Comparison of ENCODE assay signal across 1 cellular context in the genomic region with DNA sequence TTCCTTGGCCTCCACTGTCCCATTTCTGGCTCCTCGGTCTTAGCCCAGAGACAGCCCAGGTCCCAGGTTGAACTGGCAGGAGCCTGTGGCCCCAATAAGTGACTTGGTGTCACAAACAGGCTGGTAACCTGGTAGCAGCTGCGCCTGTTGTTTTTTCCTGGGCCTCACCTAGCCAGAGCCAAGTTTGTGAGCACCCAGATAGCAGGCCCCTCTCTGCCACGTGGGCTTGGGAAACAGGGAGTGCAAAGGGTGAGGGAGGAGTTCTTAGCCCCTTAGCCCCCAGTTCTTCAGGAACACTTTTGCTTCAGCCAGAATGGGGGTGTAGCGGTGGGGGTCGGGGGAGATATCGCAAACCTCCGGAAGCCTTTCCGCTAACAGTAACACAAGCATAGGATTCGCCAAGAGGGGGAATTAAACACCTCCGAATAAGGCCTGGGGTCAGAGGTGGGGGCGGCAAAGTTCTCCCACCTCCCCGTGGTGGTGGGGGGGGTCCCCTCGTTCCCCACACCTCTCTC.
TF ChIP-seq lines count a peak whose summit lies in the region.

No MANE protein-coding gene starts in this region.

TF ChIP-seq in SK-N-SH treated with all-trans-retinoic acid at 6 μM for 48 hours, 23 proteins besides CTCF, POLR2A, EP300 and RAD21 (continued from another document):
- TF ChIP-seq, protein P1, sequence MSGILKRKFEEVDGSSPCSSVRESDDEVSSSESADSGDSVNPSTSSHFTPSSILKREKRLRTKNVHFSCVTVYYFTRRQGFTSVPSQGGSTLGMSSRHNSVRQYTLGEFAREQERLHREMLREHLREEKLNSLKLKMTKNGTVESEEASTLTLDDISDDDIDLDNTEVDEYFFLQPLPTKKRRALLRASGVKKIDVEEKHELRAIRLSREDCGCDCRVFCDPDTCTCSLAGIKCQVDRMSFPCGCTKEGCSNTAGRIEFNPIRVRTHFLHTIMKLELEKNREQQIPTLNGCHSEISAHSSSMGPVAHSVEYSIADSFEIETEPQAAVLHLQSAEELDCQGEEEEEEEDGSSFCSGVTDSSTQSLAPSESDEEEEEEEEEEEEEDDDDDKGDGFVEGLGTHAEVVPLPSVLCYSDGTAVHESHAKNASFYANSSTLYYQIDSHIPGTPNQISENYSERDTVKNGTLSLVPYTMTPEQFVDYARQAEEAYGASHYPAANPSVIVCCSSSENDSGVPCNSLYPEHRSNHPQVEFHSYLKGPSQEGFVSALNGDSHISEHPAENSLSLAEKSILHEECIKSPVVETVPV (CRISPR knock-in tag; IDR thresholded peaks at IDR 0.05), result no peak
- TF ChIP-seq ZNF8 (CRISPR knock-in tag; IDR thresholded peaks at IDR 0.05), result no peak
- TF ChIP-seq ESRRG (CRISPR knock-in tag; IDR thresholded peaks at IDR 0.05), result no peak
- no peak for TF ChIP-seq SNAI2 (CRISPR knock-in tag; IDR thresholded peaks at IDR 0.05)
- no peak for TF ChIP-seq RARB (CRISPR knock-in tag; IDR thresholded peaks at IDR 0.05)
- no peak for TF ChIP-seq PPARA (CRISPR knock-in tag; IDR thresholded peaks at IDR 0.05; ENCODE audit: borderline replicate concordance)
- no peak for TF ChIP-seq ZC3H10 (CRISPR knock-in tag; IDR thresholded peaks at IDR 0.05)
- no peak for TF ChIP-seq TOX (CRISPR knock-in tag; IDR thresholded peaks at IDR 0.05; ENCODE audit: borderline replicate concordance)
- TF ChIP-seq, protein P2, sequence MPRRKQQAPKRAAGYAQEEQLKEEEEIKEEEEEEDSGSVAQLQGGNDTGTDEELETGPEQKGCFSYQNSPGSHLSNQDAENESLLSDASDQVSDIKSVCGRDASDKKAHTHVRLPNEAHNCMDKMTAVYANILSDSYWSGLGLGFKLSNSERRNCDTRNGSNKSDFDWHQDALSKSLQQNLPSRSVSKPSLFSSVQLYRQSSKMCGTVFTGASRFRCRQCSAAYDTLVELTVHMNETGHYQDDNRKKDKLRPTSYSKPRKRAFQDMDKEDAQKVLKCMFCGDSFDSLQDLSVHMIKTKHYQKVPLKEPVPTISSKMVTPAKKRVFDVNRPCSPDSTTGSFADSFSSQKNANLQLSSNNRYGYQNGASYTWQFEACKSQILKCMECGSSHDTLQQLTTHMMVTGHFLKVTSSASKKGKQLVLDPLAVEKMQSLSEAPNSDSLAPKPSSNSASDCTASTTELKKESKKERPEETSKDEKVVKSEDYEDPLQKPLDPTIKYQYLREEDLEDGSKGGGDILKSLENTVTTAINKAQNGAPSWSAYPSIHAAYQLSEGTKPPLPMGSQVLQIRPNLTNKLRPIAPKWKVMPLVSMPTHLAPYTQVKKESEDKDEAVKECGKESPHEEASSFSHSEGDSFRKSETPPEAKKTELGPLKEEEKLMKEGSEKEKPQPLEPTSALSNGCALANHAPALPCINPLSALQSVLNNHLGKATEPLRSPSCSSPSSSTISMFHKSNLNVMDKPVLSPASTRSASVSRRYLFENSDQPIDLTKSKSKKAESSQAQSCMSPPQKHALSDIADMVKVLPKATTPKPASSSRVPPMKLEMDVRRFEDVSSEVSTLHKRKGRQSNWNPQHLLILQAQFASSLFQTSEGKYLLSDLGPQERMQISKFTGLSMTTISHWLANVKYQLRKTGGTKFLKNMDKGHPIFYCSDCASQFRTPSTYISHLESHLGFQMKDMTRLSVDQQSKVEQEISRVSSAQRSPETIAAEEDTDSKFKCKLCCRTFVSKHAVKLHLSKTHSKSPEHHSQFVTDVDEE (CRISPR knock-in tag; IDR thresholded peaks at IDR 0.05), result no peak
- no peak for TF ChIP-seq ZFP3 (CRISPR knock-in tag; IDR thresholded peaks at IDR 0.05)
- TF ChIP-seq, protein P3, sequence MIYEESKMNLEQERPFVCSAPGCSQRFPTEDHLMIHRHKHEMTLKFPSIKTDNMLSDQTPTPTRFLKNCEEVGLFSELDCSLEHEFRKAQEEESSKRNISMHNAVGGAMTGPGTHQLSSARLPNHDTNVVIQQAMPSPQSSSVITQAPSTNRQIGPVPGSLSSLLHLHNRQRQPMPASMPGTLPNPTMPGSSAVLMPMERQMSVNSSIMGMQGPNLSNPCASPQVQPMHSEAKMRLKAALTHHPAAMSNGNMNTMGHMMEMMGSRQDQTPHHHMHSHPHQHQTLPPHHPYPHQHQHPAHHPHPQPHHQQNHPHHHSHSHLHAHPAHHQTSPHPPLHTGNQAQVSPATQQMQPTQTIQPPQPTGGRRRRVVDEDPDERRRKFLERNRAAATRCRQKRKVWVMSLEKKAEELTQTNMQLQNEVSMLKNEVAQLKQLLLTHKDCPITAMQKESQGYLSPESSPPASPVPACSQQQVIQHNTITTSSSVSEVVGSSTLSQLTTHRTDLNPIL (CRISPR knock-in tag; IDR thresholded peaks at IDR 0.05; ENCODE audit: low read depth), result no peak
- no peak for TF ChIP-seq OSR1 (CRISPR knock-in tag; IDR thresholded peaks at IDR 0.05)
- no peak for TF ChIP-seq BACH2 (CRISPR knock-in tag; IDR thresholded peaks at IDR 0.05; ENCODE audit: borderline replicate concordance)
